ENCODE assay signal across 21 cellular contexts in the genomic region with DNA sequence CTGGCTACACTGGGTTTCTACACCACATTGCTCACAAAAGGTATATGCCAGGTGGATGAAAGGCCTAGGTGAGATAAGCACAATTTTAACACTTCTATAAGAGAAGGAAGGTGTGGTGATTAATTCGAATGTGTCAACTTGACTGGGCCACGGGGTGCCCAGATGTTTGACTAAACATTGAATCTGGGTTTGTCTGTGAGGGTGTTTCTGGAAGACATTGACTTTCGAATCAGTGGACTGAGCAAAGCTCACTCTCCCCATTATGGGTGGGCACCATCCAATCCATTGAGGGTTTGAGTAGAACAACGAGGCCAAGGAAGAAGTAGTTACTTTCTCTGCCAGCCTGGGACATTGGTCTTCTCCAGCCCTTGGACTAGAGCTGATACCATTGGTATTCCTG.
DNase-seq lines count a peak whose midpoint lies in the region; ATAC-seq, FAIRE-seq and TF ChIP-seq lines count a peak whose summit lies in the region.
"Had no signal": no experiment of that assay in that cellular context is flagged by ENCODE, and none has a peak within 500 bp of the region (broad histone marks: within the 10 kb centered on the region; RNA-seq: fewer than 3 reads in every experiment).

No MANE protein-coding gene starts in this region.

- H3K79me2 ChIP-seq in HepG2 (ENCODE audit: insufficient read depth, low read length), result no peaks in the 10 kb centered on the region

- TF ChIP-seq EP300 in HepG2 (IDR thresholded peaks at IDR 0.05; ENCODE audit: low read depth in 2 of 2, low read length in 2 of 2) (no peak), HepG2 (CRISPR knock-in tag; IDR thresholded peaks at IDR 0.05; ENCODE audit: borderline replicate concordance) (no peak), esophagus muscularis mucosa (IDR thresholded peaks at IDR 0.05) (no peak)

- H3K4me1 ChIP-seq in right lobe of liver (no peaks in the 10 kb centered on the region), HepG2 (ENCODE audit: insufficient read depth, low read length) (no peaks in the 10 kb centered on the region), esophagus muscularis mucosa (no peaks in the 10 kb centered on the region)
- H3K4me1 ChIP-seq: BE2C had no signal

- TF ChIP-seq POLR2A in right lobe of liver (IDR thresholded peaks at IDR 0.05), result no peak
- TF ChIP-seq POLR2A in HepG2 (IDR thresholded peaks at IDR 0.05; ENCODE audit: insufficient read depth in 1 of 2, low read depth in 2 of 2, low read length in 2 of 2), result no peak
- no peak for TF ChIP-seq POLR2A in esophagus muscularis mucosa (IDR thresholded peaks at IDR 0.05; ENCODE audit: low read depth)

- TF ChIP-seq RAD21 in HepG2 (CRISPR knock-in tag; IDR thresholded peaks at IDR 0.05), result no peak

- no peaks in the 10 kb centered on the region for H3K27me3 Mint-ChIP-seq in osteocyte (ENCODE audit: unreplicated experiment)
- H3K27me3 Mint-ChIP-seq: CD4-positive, alpha-beta memory T cell had no signal

- no peak overlapping the region for H3K4me3 Mint-ChIP-seq in osteocyte (ENCODE audit: unreplicated experiment)
- H3K4me3 Mint-ChIP-seq: CD4-positive, alpha-beta memory T cell had no signal

- BruUV-seq in HepG2 (replicated peaks; lab: Mats Ljungman, UMichigan), result no TSS peak

- H2AFZ ChIP-seq in HepG2 (ENCODE audit: low read length), result no peak overlapping the region
- H2AFZ ChIP-seq: GM23248 had no signal

- peaks cover 3% of the 10 kb centered on the region for H3K36me3 Mint-ChIP-seq in osteocyte (ENCODE audit: unreplicated experiment)
- H3K36me3 Mint-ChIP-seq: CD4-positive, alpha-beta memory T cell had no signal

- H3K4me3 ChIP-seq in right lobe of liver (no peak overlapping the region), HepG2 (replicated peaks in 1 of 3; ENCODE audit: insufficient read depth in 1 of 3, low read depth in 2 of 3, low read length in 3 of 3) (no peak overlapping the region), esophagus muscularis mucosa (no peak overlapping the region)
- H3K4me3 ChIP-seq: GM23248 had no signal

- intact Hi-C loops in right lobe of liver (cut with DNase I), result no loop called here
- intact Hi-C loops in HepG2 (cut with micrococcal nuclease; ENCODE audit: unreplicated experiment), result no loop called here
- intact Hi-C loops in esophagus muscularis mucosa (cut with DNase I), result no loop called here

- no peaks in the 10 kb centered on the region for H3K36me3 ChIP-seq in right lobe of liver
- H3K36me3 ChIP-seq in HepG2 (replicated peaks in 1 of 2; ENCODE audit: control insufficient read depth in 1 of 2, insufficient read depth in 2 of 2, low read length in 2 of 2), result no peaks in the 10 kb centered on the region
- no peaks in the 10 kb centered on the region for H3K36me3 ChIP-seq in esophagus muscularis mucosa
- H3K36me3 ChIP-seq: BE2C had no signal

- no peak overlapping the region for H3K4me2 ChIP-seq in HepG2 (ENCODE audit: low read depth, low read length)

- H3K27me3 ChIP-seq in right lobe of liver, result no peaks in the 10 kb centered on the region
- H3K27me3 ChIP-seq in HepG2 (ENCODE audit: control insufficient read depth in 1 of 2, insufficient read depth in 2 of 2, low read length in 2 of 2), result peaks cover 3 to 62% of the 10 kb centered on the region in 2 experiments; a peak in 3 of 5 replicates
- H3K27me3 ChIP-seq in esophagus muscularis mucosa, result no peaks in the 10 kb centered on the region
- H3K27me3 ChIP-seq: BE2C had no signal

- H3K27ac ChIP-seq in right lobe of liver (no peak overlapping the region), HepG2 (ENCODE audit: extremely low read length, insufficient read depth, low read length) (no peak overlapping the region), esophagus muscularis mucosa (replicated peaks in 1 of 4) (no peak overlapping the region)
- H3K27ac ChIP-seq: C4-2B, GM23248 had no signal

- no peak for ATAC-seq in right lobe of liver
- no peak for ATAC-seq in HepG2
- ATAC-seq in HG03025 (IDR thresholded peaks at IDR 0.05; ENCODE audit: low FRiP score, unreplicated experiment), result no peak
- ATAC-seq: HCT116 had no signal

- no peak for TF ChIP-seq CTCF in right lobe of liver (IDR thresholded peaks at IDR 0.05)
- TF ChIP-seq CTCF in HepG2 (CRISPR knock-in tag; IDR thresholded peaks at IDR 0.05), result no peak
- no peak for TF ChIP-seq CTCF in esophagus muscularis mucosa (IDR thresholded peaks at IDR 0.05)
- TF ChIP-seq CTCF in osteocyte (IDR thresholded peaks at IDR 0.05), result no peak

- H3K9me3 Mint-ChIP-seq in osteocyte (ENCODE audit: unreplicated experiment), result peaks cover 4% of the 10 kb centered on the region

- no peak overlapping the region for H3K9ac ChIP-seq in HepG2 (ENCODE audit: insufficient read depth, low read depth, low read length)
- H3K9ac ChIP-seq: GM23248 had no signal

- FAIRE-seq in HepG2 (lab: Jason Lieb, UNC), result no peak
- FAIRE-seq: D721Med, G401.6, GM12891, H54 had no signal

- CTCF ChIA-PET in HepG2 (lab: Yijun Ruan, JAX; ENCODE audit: low intra/inter-chr PET ratio, low total read pairs), result no interaction called here

- DNase-seq in right lobe of liver (peak in 2 of 3 donors; percentile 2 to 11), HepG2 (ENCODE audit: low spot score) (no peak), esophagus muscularis mucosa (ENCODE audit: extremely low spot score) (peak; percentile 37), osteocyte (ENCODE audit: extremely low spot score, unreplicated experiment) (peak; percentile 42), NCI-H226 (no peak), COR-L47 (lab: John Stamatoyannopoulos, UW) (no peak), AG20443 (ENCODE audit: low spot score) (no peak)
- DNase-seq: ACHN; BE2C; CD4-positive, alpha-beta memory T cell; DMS153; DMS79 treated with DMSO at 0.1 percent for 48 hours; EL; GM23248 had no signal

- H3K9me3 ChIP-seq in right lobe of liver (no peaks in the 10 kb centered on the region), HepG2 (ENCODE audit: low read length) (no peaks in the 10 kb centered on the region), esophagus muscularis mucosa (peaks cover 0 to 16% (median 6%) of the 10 kb centered on the region in 4 donors)
- H3K9me3 ChIP-seq: BE2C had no signal

- peaks cover 8% of the 10 kb centered on the region for H3K4me1 Mint-ChIP-seq in osteocyte (ENCODE audit: unreplicated experiment)

- H3K27ac Mint-ChIP-seq in osteocyte (ENCODE audit: unreplicated experiment), result no peak overlapping the region
- H3K27ac Mint-ChIP-seq: CD4-positive, alpha-beta memory T cell had no signal

- WGBS in right lobe of liver (ENCODE audit: insufficient coverage, low coverage, low lambda C conversion rate, missing lambda C conversion rate), result 60% methylated on average over 3 of the region's 4 CpGs
- WGBS in HepG2 (ENCODE audit: low lambda C conversion rate), result 0% methylated on average over 4 of the region's 4 CpGs
- 92% methylated on average over 4 of the region's 4 CpGs for WGBS in esophagus muscularis mucosa

- in situ Hi-C loops in HepG2 (cut with HindIII; ENCODE audit: extremely low pct_ligation_motif_present, low pct_unique_long_range_greater_than_20kb), result no loop called here

- POLR2A ChIA-PET in HepG2 (lab: Yijun Ruan, JAX), result no interaction called here

- no peaks in the 10 kb centered on the region for H4K20me1 ChIP-seq in HepG2 (ENCODE audit: insufficient read depth, low read length)

TF ChIP-seq in HepG2, 621 proteins besides CTCF, POLR2A, EP300 and RAD21 (continues in another document):
- TF ChIP-seq SNAI1 (CRISPR knock-in tag; IDR thresholded peaks at IDR 0.05; ENCODE audit: borderline replicate concordance), result no peak
- TF ChIP-seq ZNF235 (CRISPR knock-in tag; IDR thresholded peaks at IDR 0.05; ENCODE audit: borderline replicate concordance), result no peak
- TF ChIP-seq ZZZ3 (CRISPR knock-in tag; IDR thresholded peaks at IDR 0.05; ENCODE audit: borderline replicate concordance), result no peak
- TF ChIP-seq MAFF (IDR thresholded peaks at IDR 0.05; ENCODE audit: low read depth, low read length), result no peak
- no peak for TF ChIP-seq ZNF44 (CRISPR knock-in tag; IDR thresholded peaks at IDR 0.05)
- no peak for TF ChIP-seq TBL1XR1 (IDR thresholded peaks at IDR 0.05; ENCODE audit: borderline replicate concordance, low read length, partially characterized antibody)
- no peak for TF ChIP-seq MYC (CRISPR knock-in tag; IDR thresholded peaks at IDR 0.05; ENCODE audit: borderline replicate concordance)
- no peak for TF ChIP-seq JUN (CRISPR knock-in tag; IDR thresholded peaks at IDR 0.05)
- TF ChIP-seq RBFOX2 (IDR thresholded peaks at IDR 0.05; ENCODE audit: low read depth, low read length), result no peak
- TF ChIP-seq HMGA1 (CRISPR knock-in tag; conservative IDR thresholded peaks at IDR 0.05), result no peak
- TF ChIP-seq ZNF598 (CRISPR knock-in tag; IDR thresholded peaks at IDR 0.05; ENCODE audit: borderline replicate concordance), result no peak

Comparison
In these comparisons a context has a peak if more than half of its experiments do, and no peak if none do; other contexts are left out.
1. DNase-seq: peak in right lobe of liver (2 of 3), esophagus muscularis mucosa (single experiment) and osteocyte (single experiment); none in HepG2 (single experiment), NCI-H226 (single experiment), COR-L47 (single experiment) and AG20443 (single experiment).